In the genomic region with DNA sequence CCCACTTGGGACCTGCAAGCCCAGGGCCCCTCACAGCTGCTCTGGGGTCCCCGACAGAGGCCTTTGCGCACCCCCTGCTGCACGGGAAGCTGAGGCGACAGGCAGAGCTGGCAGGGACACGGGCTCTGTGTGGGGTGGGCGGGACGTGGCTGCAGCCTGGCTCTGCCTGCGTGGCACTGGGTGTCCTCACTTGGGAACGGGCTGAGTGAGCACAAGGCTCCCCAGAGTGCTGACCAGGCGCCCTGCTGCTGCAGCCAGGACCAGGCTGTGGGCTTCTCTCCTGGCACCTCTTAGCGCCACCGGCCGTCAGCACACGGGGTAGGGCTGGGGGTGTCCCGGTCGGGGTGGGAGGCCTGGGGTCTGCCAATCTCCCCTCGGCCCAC, we compare ENCODE assay signal across 1 cellular context.
TF ChIP-seq lines count a peak whose summit lies in the region.

No MANE protein-coding gene starts in this region.

TF ChIP-seq in H1, 55 proteins besides CTCF, POLR2A, EP300 and RAD21:
- TF ChIP-seq HDAC6 (IDR thresholded peaks at IDR 0.05; ENCODE audit: low read depth, low read length) (no peak), ZNF274 (IDR thresholded peaks at IDR 0.05; ENCODE audit: borderline replicate concordance, extremely low read depth, low read length) (no peak), TEAD4 (IDR thresholded peaks at IDR 0.05; ENCODE audit: low read depth, low read length) (no peak), JUND (IDR thresholded peaks at IDR 0.05; ENCODE audit: low read length) (no peak), CEBPB (IDR thresholded peaks at IDR 0.05; ENCODE audit: low read depth, low read length) (no peak), RBBP5 (IDR thresholded peaks at IDR 0.05; ENCODE audit: borderline replicate concordance, low read depth, low read length) (no peak), SRF (IDR thresholded peaks at IDR 0.05; ENCODE audit: low read depth, low read length) (no peak), RNF2 (IDR thresholded peaks at IDR 0.05; ENCODE audit: borderline replicate concordance, low read depth, low read length, missing control alignments, poor library complexity, severe bottlenecking) (no peak), FOSL1 (IDR thresholded peaks at IDR 0.05; ENCODE audit: insufficient read depth, low read depth, low read length) (no peak), TCF12 (IDR thresholded peaks at IDR 0.05; ENCODE audit: low read depth, low read length) (no peak), KDM4A (IDR thresholded peaks at IDR 0.05; ENCODE audit: low read depth, low read length, severe bottlenecking) (no peak), SP1 (IDR thresholded peaks at IDR 0.05; ENCODE audit: low read depth, low read length) (no peak), NRF1 (IDR thresholded peaks at IDR 0.05; ENCODE audit: low read depth, low read length) (no peak), EZH2 (IDR thresholded peaks at IDR 0.05; ENCODE audit: low read depth, low read length, severe bottlenecking) (no peak), CHD2 (IDR thresholded peaks at IDR 0.05; ENCODE audit: low read length) (no peak), BRCA1 (IDR thresholded peaks at IDR 0.05; ENCODE audit: low read depth, low read length) (no peak), SUZ12 (IDR thresholded peaks at IDR 0.05; ENCODE audit: low read length) (no peak), PHF8 (conservative IDR thresholded peaks at IDR 0.05; ENCODE audit: low read depth, low read length) (no peak), SP4 (IDR thresholded peaks at IDR 0.05; ENCODE audit: low read length) (no peak)
- TF ChIP-seq, protein P1, sequence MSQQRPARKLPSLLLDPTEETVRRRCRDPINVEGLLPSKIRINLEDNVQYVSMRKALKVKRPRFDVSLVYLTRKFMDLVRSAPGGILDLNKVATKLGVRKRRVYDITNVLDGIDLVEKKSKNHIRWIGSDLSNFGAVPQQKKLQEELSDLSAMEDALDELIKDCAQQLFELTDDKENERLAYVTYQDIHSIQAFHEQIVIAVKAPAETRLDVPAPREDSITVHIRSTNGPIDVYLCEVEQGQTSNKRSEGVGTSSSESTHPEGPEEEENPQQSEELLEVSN (IDR thresholded peaks at IDR 0.05), result no peak
